In genomic region chr9:16092627-16093091, GRCh38 we compare ENCODE assay signal across 20 cellular contexts.
DNase-seq lines count a peak whose midpoint lies in the region; ATAC-seq and TF ChIP-seq lines count a peak whose summit lies in the region.
"Had no signal": no experiment of that assay in that cellular context is flagged by ENCODE, and none has a peak within 500 bp of the region (broad histone marks: within the 10 kb centered on the region; RNA-seq: fewer than 3 reads in every experiment).

No MANE protein-coding gene starts in this region.

- 31% methylated on average over 7 of the region's 7 CpGs for WGBS in smooth muscle cell (ENCODE audit: low lambda C conversion rate)
- WGBS in SK-N-SH (ENCODE audit: low lambda C conversion rate) = 69% methylated on average over 3 of the region's 7 CpGs

- peaks cover 7% of the 10 kb centered on the region for H3K4me1 ChIP-seq in Loucy (ENCODE audit: insufficient read depth, low read length, poor library complexity, severe bottlenecking)
- H3K4me1 ChIP-seq in smooth muscle cell (ENCODE audit: low read depth) = no peaks in the 10 kb centered on the region
- no peaks in the 10 kb centered on the region; a peak in 1 of 4 replicates for H3K4me1 ChIP-seq in SK-N-SH (ENCODE audit: control insufficient read depth in 1 of 2, insufficient read depth in 2 of 2, low read depth in 1 of 2, low read length in 1 of 2)
- H3K4me1 ChIP-seq: HAP-1 had no signal

- H3K9me3 ChIP-seq in Loucy (ENCODE audit: insufficient read depth, low read depth, low read length) (no peaks in the 10 kb centered on the region), smooth muscle cell (replicated peaks; ENCODE audit: low read depth) (no peaks in the 10 kb centered on the region), SK-N-SH (0 out of 2 replicates have a peak, but pooled peaks cover 4% of the 10 kb centered on the region)
- H3K9me3 ChIP-seq: HAP-1, sigmoid colon had no signal

- CTCF ChIA-PET in SK-N-SH (lab: Yijun Ruan, JAX) = interaction anchor here (0.8 kb wide), 1 partner anchor 10 kb away, joined by 3 read pairs; no protein-coding TSS in a partner anchor

- TF ChIP-seq EP300 in SK-N-SH (IDR thresholded peaks at IDR 0.05; ENCODE audit: borderline replicate concordance in 1 of 2, low read depth in 1 of 2, low read length in 1 of 2) = no peak

- TF ChIP-seq CTCF in Loucy (conservative IDR thresholded peaks at IDR 0.05; ENCODE audit: low read length) (no peak), smooth muscle cell (IDR thresholded peaks at IDR 0.05; ENCODE audit: borderline replicate concordance, insufficient read depth, poor library complexity, severe bottlenecking) (no peak), SK-N-SH (IDR thresholded peaks at IDR 0.05) (no peak)

- DNase-seq in ecto neural progenitor cell (ENCODE audit: low spot score) = peak; percentile 19
- DNase-seq in left kidney (ENCODE audit: low read depth, low spot score) = peak; percentile 82
- DNase-seq in smooth muscle cell (lab: John Stamatoyannopoulos, UW; ENCODE audit: unreplicated experiment) = no peak
- DNase-seq in SK-N-SH = no peak
- DNase-seq in AG08396 (ENCODE audit: low spot score) = no peak
- DNase-seq in effector CD8-positive, alpha-beta T cell (lab: John Stamatoyannopoulos, UW) = no peak
- DNase-seq: activated CD4-positive, alpha-beta T cell treated with anti-CD3 and anti-CD28 coated beads for 48 hours; activated T-cell treated with anti-CD3 and anti-CD28 coated beads for 4 hours; C1 segment of cervical spinal cord; central memory CD4-positive, alpha-beta T cell; mammary epithelial cell; NCI-H187 treated with DMSO at 0.1 percent for 48 hours; NCI-H526 treated with DMSO at 0.1 percent for 48 hours; sigmoid colon; stimulated activated CD4-positive, alpha-beta T cell treated with anti-CD3 and anti-CD28 coated beads, Interleukin-4, amount 100 ng/mL, for 4 hours had no signal

- no peaks in the 10 kb centered on the region for H3K9me2 ChIP-seq in Loucy (replicated peaks; ENCODE audit: low read depth, low read length)
- no peaks in the 10 kb centered on the region for H3K9me2 ChIP-seq in SK-N-SH

- no peak for ATAC-seq in HG02852 (IDR thresholded peaks at IDR 0.05; ENCODE audit: unreplicated experiment)
- ATAC-seq: gastroesophageal sphincter, SK-N-SH treated with all-trans-retinoic acid at 6 μM for 48 hours had no signal

- no peak overlapping the region for H3K4me3 ChIP-seq in Loucy (ENCODE audit: low read length, poor library complexity, severe bottlenecking)
- H3K4me3 ChIP-seq in smooth muscle cell = no peak overlapping the region
- no peak overlapping the region for H3K4me3 ChIP-seq in SK-N-SH (ENCODE audit: low read depth in 2 of 2, low read length in 1 of 2)
- H3K4me3 ChIP-seq: gastroesophageal sphincter, HAP-1, sigmoid colon had no signal

- no peaks in the 10 kb centered on the region for H3K79me2 ChIP-seq in Loucy (ENCODE audit: insufficient read depth, low read length)
- no peaks in the 10 kb centered on the region for H3K79me2 ChIP-seq in smooth muscle cell (ENCODE audit: low read depth)
- H3K79me2 ChIP-seq in SK-N-SH (ENCODE audit: insufficient read depth) = no peaks in the 10 kb centered on the region

- H4K20me1 ChIP-seq in Loucy (ENCODE audit: insufficient read depth, low read length, poor library complexity, severe bottlenecking) = no peaks in the 10 kb centered on the region
- H4K20me1 ChIP-seq in smooth muscle cell (ENCODE audit: low read depth) = no peaks in the 10 kb centered on the region
- no peaks in the 10 kb centered on the region for H4K20me1 ChIP-seq in SK-N-SH (ENCODE audit: insufficient read depth)

- no peak for TF ChIP-seq RAD21 in SK-N-SH (IDR thresholded peaks at IDR 0.05; ENCODE audit: low read length)

- POLR2A ChIA-PET in SK-N-SH (lab: Yijun Ruan, JAX) = no interaction called here

- H3K4me2 ChIP-seq in Loucy (ENCODE audit: low read depth, low read length, poor library complexity, severe bottlenecking) = peak overlapping the region; percentile 6
- peak overlapping the region; percentile 70 for H3K4me2 ChIP-seq in smooth muscle cell
- no peak overlapping the region for H3K4me2 ChIP-seq in SK-N-SH

- H3K27ac ChIP-seq in smooth muscle cell (ENCODE audit: low read depth) (no peak overlapping the region), SK-N-SH (ENCODE audit: low read depth in 2 of 2, low read length in 1 of 2) (no peak overlapping the region)
- H3K27ac ChIP-seq: gastroesophageal sphincter had no signal

- no peaks in the 10 kb centered on the region for H3K36me3 ChIP-seq in Loucy (ENCODE audit: insufficient read depth, low read length)
- H3K36me3 ChIP-seq in smooth muscle cell (ENCODE audit: low read depth) = no peaks in the 10 kb centered on the region
- H3K36me3 ChIP-seq in SK-N-SH (replicated peaks in 1 of 2; ENCODE audit: control insufficient read depth in 1 of 2, insufficient read depth in 2 of 2, low read length in 1 of 2) = no peaks in the 10 kb centered on the region
- H3K36me3 ChIP-seq: gastroesophageal sphincter, HAP-1, sigmoid colon had no signal

- H3K27me3 ChIP-seq in Loucy (ENCODE audit: insufficient read depth, low read length, poor library complexity, severe bottlenecking) (no peaks in the 10 kb centered on the region), smooth muscle cell (ENCODE audit: low read depth) (no peaks in the 10 kb centered on the region), SK-N-SH (ENCODE audit: insufficient read depth) (no peaks in the 10 kb centered on the region)
- H3K27me3 ChIP-seq: gastroesophageal sphincter, sigmoid colon had no signal

- H3K9ac ChIP-seq in Loucy (ENCODE audit: low read depth, low read length, poor library complexity, severe bottlenecking) (no peak overlapping the region), smooth muscle cell (ENCODE audit: low read depth) (no peak overlapping the region), SK-N-SH (no peak overlapping the region)

- no peaks in the 10 kb centered on the region for H3F3A ChIP-seq in Loucy (ENCODE audit: low read depth)
- no peaks in the 10 kb centered on the region for H3F3A ChIP-seq in smooth muscle cell (ENCODE audit: low read depth)
- H3F3A ChIP-seq in SK-N-SH (replicated peaks; ENCODE audit: insufficient read depth) = no peaks in the 10 kb centered on the region

- H2AFZ ChIP-seq in Loucy (ENCODE audit: low read length) (no peak overlapping the region), smooth muscle cell (ENCODE audit: low read depth) (no peak overlapping the region), SK-N-SH (ENCODE audit: low read depth) (no peak overlapping the region)

TF ChIP-seq in SK-N-SH, 30 proteins besides CTCF, POLR2A, EP300 and RAD21:
- TF ChIP-seq IRF3 (IDR thresholded peaks at IDR 0.05; ENCODE audit: low read depth, low read length) (no peak), ELF1 (IDR thresholded peaks at IDR 0.05) (no peak), USF1 (IDR thresholded peaks at IDR 0.05; ENCODE audit: borderline replicate concordance, low read depth) (no peak), TCF12 (IDR thresholded peaks at IDR 0.05) (no peak), FOXM1 (IDR thresholded peaks at IDR 0.05; ENCODE audit: low read depth) (no peak), NFIC (IDR thresholded peaks at IDR 0.05; ENCODE audit: borderline replicate concordance) (no peak), GATA2 (CRISPR knock-in tag; IDR thresholded peaks at IDR 0.05) (no peak), EZH2phosphoT487 (IDR thresholded peaks at IDR 0.05; ENCODE audit: borderline replicate concordance, low read depth) (no peak)

Comparison
In these comparisons a context has a peak if more than half of its experiments do, and no peak if none do; other contexts are left out.
1. DNase-seq: peak in ecto neural progenitor cell (single experiment) and left kidney (single experiment); none in smooth muscle cell (single experiment), SK-N-SH (single experiment), AG08396 (single experiment) and effector CD8-positive, alpha-beta T cell (single experiment).